Comparison of ENCODE assay signal across 22 cellular contexts in the genomic region with DNA sequence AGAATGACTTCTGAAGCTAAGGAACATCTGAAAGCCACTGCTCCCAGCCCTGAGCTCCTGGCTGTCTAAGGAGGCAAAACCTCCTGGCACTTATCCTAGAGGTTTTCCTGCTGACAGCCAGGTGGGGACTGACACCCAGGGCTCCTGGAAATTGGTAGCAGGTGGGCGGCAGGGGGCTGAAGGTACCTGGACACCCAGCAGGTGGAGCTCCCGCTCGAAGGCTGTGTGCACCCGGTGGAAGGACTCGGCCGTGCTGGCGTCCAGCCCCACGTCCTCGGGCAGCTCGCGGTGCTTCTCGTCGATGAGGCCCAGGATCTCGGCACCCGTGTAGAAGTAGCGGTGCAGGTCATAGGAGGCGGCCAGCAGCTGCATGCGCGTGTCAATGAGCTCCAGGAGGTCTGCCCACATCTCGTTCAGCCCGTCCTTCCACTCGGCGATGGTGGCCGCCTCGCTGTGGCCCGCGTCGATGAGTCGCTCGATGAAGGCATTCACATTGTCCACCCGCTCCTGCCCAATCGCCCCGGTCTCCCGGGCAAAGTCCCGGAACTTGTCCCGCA.
DNase-seq lines count a peak whose midpoint lies in the region; ATAC-seq, FAIRE-seq and TF ChIP-seq lines count a peak whose summit lies in the region.
"Had no signal": no experiment of that assay in that cellular context is flagged by ENCODE, and none has a peak within 500 bp of the region (broad histone marks: within the 10 kb centered on the region; RNA-seq: fewer than 3 reads in every experiment).

No MANE protein-coding gene starts in this region.

- no peaks in the 10 kb centered on the region for H3F3A ChIP-seq in PC-3 (ENCODE audit: low read length, unreplicated experiment)

- POLR2A ChIA-PET in PC-3 (lab: Charles Lee; ENCODE audit: unreplicated experiment), result no interaction called here

- no peak overlapping the region for H3K27ac ChIP-seq in 22Rv1
- H3K27ac ChIP-seq in PC-3 (ENCODE audit: low read length), result no peak overlapping the region
- H3K27ac ChIP-seq: coronary artery, KMS-11 had no signal

- no peak overlapping the region for H3K4me2 ChIP-seq in PC-3 (ENCODE audit: low read length)
- H3K4me2 ChIP-seq: KMS-11 had no signal

- H3K9me2 ChIP-seq in PC-3 (replicated peaks; ENCODE audit: low read length), result no peaks in the 10 kb centered on the region

- peaks cover 14% of the 10 kb centered on the region for H3K36me3 Mint-ChIP-seq in mesothelial cell of epicardium
- H3K36me3 Mint-ChIP-seq: activated naive CD8-positive, alpha-beta T cell treated with anti-CD3 and anti-CD28 coated beads for 36 hours; CD4-positive, CD25-positive, alpha-beta regulatory T cell; natural killer cell; stimulated activated effector memory CD8-positive, alpha-beta T cell treated with anti-CD3 and anti-CD28 coated beads, Interleukin-12 subunit alpha, Interleukin-12 subunit beta, amount 100 ng/mL, for 72 hours had no signal

- intact Hi-C loops in PC-3 (cut with micrococcal nuclease), result no loop called here

- H3K27me3 Mint-ChIP-seq in mesothelial cell of epicardium (ENCODE audit: low read depth), result no peaks in the 10 kb centered on the region
- H3K27me3 Mint-ChIP-seq: activated naive CD8-positive, alpha-beta T cell treated with anti-CD3 and anti-CD28 coated beads for 36 hours; CD4-positive, CD25-positive, alpha-beta regulatory T cell had no signal

- H3K79me2 ChIP-seq in PC-3 (ENCODE audit: low read length), result no peaks in the 10 kb centered on the region

- no peak for FAIRE-seq in GM12891 (lab: Jason Lieb, UNC)
- FAIRE-seq: TTC549 had no signal

- in situ Hi-C loops in G401 (cut with HindIII; ENCODE audit: low sequenced_read_pairs), result no loop called here

- BruUV-seq in PC-3 (replicated peaks; lab: Mats Ljungman, UMichigan), result no TSS peak

- peak; percentile 63 for ATAC-seq in PC-3
- ATAC-seq: left colon; natural killer cell; stimulated activated effector memory CD8-positive, alpha-beta T cell treated with anti-CD3 and anti-CD28 coated beads, Interleukin-12 subunit alpha, Interleukin-12 subunit beta, amount 100 ng/mL, for 72 hours had no signal

- TF ChIP-seq CTCF in 22Rv1 (IDR thresholded peaks at IDR 0.05), result peak; percentile 68
- 0 out of 2 replicates have a peak, but pooled peaks have one; percentile 9 for TF ChIP-seq CTCF in GM12874 (IDR thresholded peaks at IDR 0.05; ENCODE audit: insufficient read depth, low read depth, low read length)
- TF ChIP-seq CTCF in PC-3 (conservative IDR thresholded peaks at IDR 0.05; ENCODE audit: low read depth, low read length), result peak; percentile 45
- TF ChIP-seq CTCF in mesothelial cell of epicardium (IDR thresholded peaks at IDR 0.05; ENCODE audit: unreplicated experiment), result no peak

- no peak overlapping the region for H2AFZ ChIP-seq in PC-3 (ENCODE audit: low read length)

- H4K20me1 ChIP-seq in PC-3 (ENCODE audit: low read length), result no peaks in the 10 kb centered on the region

- no peak for DNase-seq in PC-3
- DNase-seq in iPS-NIHi11 (ENCODE audit: low spot score), result peak; percentile 62
- no peak for DNase-seq in G401 (ENCODE audit: low spot score)
- DNase-seq in mesothelial cell of epicardium (ENCODE audit: low spot score in 2 of 2, unreplicated experiment in 2 of 2), result no peak
- no peak for DNase-seq in NCI-H128 (lab: John Stamatoyannopoulos, UW; ENCODE audit: unreplicated experiment)
- no peak for DNase-seq in GM12891 (ENCODE audit: insufficient read length, low spot score)
- DNase-seq: activated CD4-positive, alpha-beta T cell treated with anti-CD3 and anti-CD28 coated beads for 4 hours; activated naive CD8-positive, alpha-beta T cell treated with anti-CD3 and anti-CD28 coated beads for 36 hours; CD4-positive, CD25-positive, alpha-beta regulatory T cell; DMS153; left colon; natural killer cell; NCI-H1092; NCI-H2107; NCI-H510A treated with DMSO at 0.1 percent for 48 hours; SHP77 had no signal

- no peak overlapping the region for H3K4me3 Mint-ChIP-seq in mesothelial cell of epicardium
- H3K4me3 Mint-ChIP-seq: activated naive CD8-positive, alpha-beta T cell treated with anti-CD3 and anti-CD28 coated beads for 36 hours; CD4-positive, CD25-positive, alpha-beta regulatory T cell; natural killer cell; stimulated activated effector memory CD8-positive, alpha-beta T cell treated with anti-CD3 and anti-CD28 coated beads, Interleukin-12 subunit alpha, Interleukin-12 subunit beta, amount 100 ng/mL, for 72 hours had no signal

- no peaks in the 10 kb centered on the region for H3K36me3 ChIP-seq in PC-3 (ENCODE audit: low read depth, low read length)

- no peak for TF ChIP-seq POLR2A in GM12891 (IDR thresholded peaks at IDR 0.05; ENCODE audit: low read depth, low read length)

- H3K9ac ChIP-seq in PC-3 (ENCODE audit: low read length), result no peak overlapping the region
- H3K9ac ChIP-seq: KMS-11 had no signal

- no peak overlapping the region for H3K4me3 ChIP-seq in PC-3 (ENCODE audit: low read length)
- H3K4me3 ChIP-seq: coronary artery had no signal

- no peaks in the 10 kb centered on the region for H3K9me3 ChIP-seq in PC-3 (ENCODE audit: low read length)

- CTCF ChIA-PET in PC-3 (lab: Charles Lee), result interaction anchor here (0.5 to 1.6 kb wide), 9 partner anchors 10 to 138 kb away, joined by 3 to 10 read pairs (median 5); no protein-coding TSS in a partner anchor

- no peaks in the 10 kb centered on the region for H3K9me3 Mint-ChIP-seq in mesothelial cell of epicardium
- H3K9me3 Mint-ChIP-seq: activated naive CD8-positive, alpha-beta T cell treated with anti-CD3 and anti-CD28 coated beads for 36 hours; CD4-positive, CD25-positive, alpha-beta regulatory T cell; natural killer cell; stimulated activated effector memory CD8-positive, alpha-beta T cell treated with anti-CD3 and anti-CD28 coated beads, Interleukin-12 subunit alpha, Interleukin-12 subunit beta, amount 100 ng/mL, for 72 hours had no signal

- H3K27ac Mint-ChIP-seq in mesothelial cell of epicardium, result no peak overlapping the region
- H3K27ac Mint-ChIP-seq: activated naive CD8-positive, alpha-beta T cell treated with anti-CD3 and anti-CD28 coated beads for 36 hours; CD4-positive, CD25-positive, alpha-beta regulatory T cell; natural killer cell; stimulated activated effector memory CD8-positive, alpha-beta T cell treated with anti-CD3 and anti-CD28 coated beads, Interleukin-12 subunit alpha, Interleukin-12 subunit beta, amount 100 ng/mL, for 72 hours had no signal

- no peaks in the 10 kb centered on the region for H3K4me1 ChIP-seq in PC-3 (ENCODE audit: insufficient read depth, low read length)

- peaks cover 9% of the 10 kb centered on the region for H3K4me1 Mint-ChIP-seq in mesothelial cell of epicardium
- H3K4me1 Mint-ChIP-seq: natural killer cell had no signal

- H3K27me3 ChIP-seq in PC-3 (ENCODE audit: low read length), result no peaks in the 10 kb centered on the region

TF ChIP-seq in GM12891, 5 proteins besides CTCF, POLR2A, EP300 and RAD21:
- TF ChIP-seq TAF1 (IDR thresholded peaks at IDR 0.05; ENCODE audit: low read depth, low read length), result no peak
